8 cellular contexts compared by ENCODE assay signal in the genomic region with DNA sequence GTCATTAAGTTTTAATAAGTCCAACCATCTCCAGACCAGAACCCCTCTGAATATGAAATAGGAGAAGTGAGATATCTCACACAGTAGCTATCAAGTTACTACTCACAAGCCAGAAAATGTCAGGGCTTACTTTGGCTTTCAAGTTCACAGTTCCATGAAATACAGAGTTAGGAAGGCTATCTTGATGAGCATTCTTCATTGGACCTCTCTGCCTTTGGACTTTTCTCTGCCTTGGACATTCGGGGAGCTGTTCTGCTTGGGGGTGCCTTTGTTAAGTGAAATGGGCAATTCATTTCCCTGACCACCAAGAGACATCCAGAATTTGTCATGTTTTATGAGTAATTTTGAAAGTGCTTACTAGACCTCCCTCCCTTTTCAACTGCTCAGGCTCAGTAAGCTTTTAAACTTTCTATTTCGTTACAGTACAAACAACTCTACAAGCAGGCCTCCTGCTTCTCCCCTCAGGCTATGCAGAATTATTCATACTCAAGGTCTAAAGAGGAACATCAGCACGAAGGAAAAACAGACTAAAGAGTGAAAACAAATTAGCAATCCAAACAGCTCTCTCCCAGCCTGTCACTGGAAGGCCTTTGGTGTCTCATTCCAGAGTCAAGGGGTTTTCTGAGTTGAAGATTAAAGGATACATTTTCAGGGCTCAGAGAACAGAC.
DNase-seq lines count a peak whose midpoint lies in the region; ATAC-seq and TF ChIP-seq lines count a peak whose summit lies in the region.

No MANE protein-coding gene starts in this region.

- DNase-seq in GM10266 (ENCODE audit: extremely low spot score) (peak; percentile 36), epithelial cell of prostate (ENCODE audit: low read depth, low spot score) (peak; percentile 39), upper lobe of left lung (no peak), SIG-M5 (lab: John Stamatoyannopoulos, UW) (no peak), NCI-H2227 treated with DMSO at 0.1 percent for 48 hours (lab: John Stamatoyannopoulos, UW) (no peak)
- DNase-seq in activated CD4-positive, alpha-beta T cell treated with anti-CD3 and anti-CD28 coated beads, Interleukin-2, amount 10 ng/mL, durations not matched to agents 24 days and 14 days: no peak

- ATAC-seq in GM21526 (IDR thresholded peaks at IDR 0.05; ENCODE audit: low FRiP score, unreplicated experiment) (peak; percentile 82), HG03571 (IDR thresholded peaks at IDR 0.05; ENCODE audit: unreplicated experiment) (peak; percentile 77), upper lobe of left lung (ENCODE audit: low FRiP score in 2 of 2) (no peak)

- intact Hi-C loops in activated CD4-positive, alpha-beta T cell treated with anti-CD3 and anti-CD28 coated beads, Interleukin-2, amount 10 ng/mL, durations not matched to agents 24 days and 14 days (cut with micrococcal nuclease): no loop called here

- 45 to 52% methylated on average over 3 of the region's 3 CpGs for WGBS in upper lobe of left lung, 2 donors

- H3K9me3 ChIP-seq in upper lobe of left lung: no peaks in the 10 kb centered on the region

- H3K27ac Mint-ChIP-seq in activated CD4-positive, alpha-beta T cell treated with anti-CD3 and anti-CD28 coated beads, Interleukin-2, amount 10 ng/mL, durations not matched to agents 24 days and 14 days: no peak overlapping the region

- H3K9me3 Mint-ChIP-seq in activated CD4-positive, alpha-beta T cell treated with anti-CD3 and anti-CD28 coated beads, Interleukin-2, amount 10 ng/mL, durations not matched to agents 24 days and 14 days: no peaks in the 10 kb centered on the region

- H3K4me3 Mint-ChIP-seq in activated CD4-positive, alpha-beta T cell treated with anti-CD3 and anti-CD28 coated beads, Interleukin-2, amount 10 ng/mL, durations not matched to agents 24 days and 14 days: no peak overlapping the region

- TF ChIP-seq EP300 in upper lobe of left lung (IDR thresholded peaks at IDR 0.05): no peak

- TF ChIP-seq CTCF in GM10266 (IDR thresholded peaks at IDR 0.05; ENCODE audit: control insufficient read depth, insufficient read depth, low read depth, missing control alignments) (no peak), upper lobe of left lung (IDR thresholded peaks at IDR 0.05) (no peak)

- H3K36me3 Mint-ChIP-seq in activated CD4-positive, alpha-beta T cell treated with anti-CD3 and anti-CD28 coated beads, Interleukin-2, amount 10 ng/mL, durations not matched to agents 24 days and 14 days (ENCODE audit: low read depth): no peaks in the 10 kb centered on the region

- peaks cover 10% of the 10 kb centered on the region for H3K27me3 Mint-ChIP-seq in activated CD4-positive, alpha-beta T cell treated with anti-CD3 and anti-CD28 coated beads, Interleukin-2, amount 10 ng/mL, durations not matched to agents 24 days and 14 days

- H3K4me3 ChIP-seq in upper lobe of left lung: no peak overlapping the region

- TF ChIP-seq POLR2A in upper lobe of left lung (IDR thresholded peaks at IDR 0.05): no peak

- peaks cover 7% of the 10 kb centered on the region for H3K4me1 Mint-ChIP-seq in activated CD4-positive, alpha-beta T cell treated with anti-CD3 and anti-CD28 coated beads, Interleukin-2, amount 10 ng/mL, durations not matched to agents 24 days and 14 days

- H3K4me1 ChIP-seq in upper lobe of left lung: peaks cover 0 to 7% (median 3%) of the 10 kb centered on the region in 4 donors

- H3K27ac ChIP-seq in epithelial cell of prostate: no peak overlapping the region
- peak overlapping the region; percentile 4 to 44 (median 24) for H3K27ac ChIP-seq in upper lobe of left lung

- H3K36me3 ChIP-seq in upper lobe of left lung: no peaks in the 10 kb centered on the region

- no peaks in the 10 kb centered on the region for H3K27me3 ChIP-seq in upper lobe of left lung

Comparison
In these comparisons a context has a peak if more than half of its experiments do, and no peak if none do; other contexts are left out.
1. DNase-seq: peak in GM10266 (single experiment) and epithelial cell of prostate (single experiment); none in upper lobe of left lung (0 of 2), activated CD4-positive, alpha-beta T cell treated with anti-CD3 and anti-CD28 coated beads, Interleukin-2, amount 10 ng/mL, durations not matched to agents 24 days and 14 days (single experiment), SIG-M5 (single experiment) and NCI-H2227 treated with DMSO at 0.1 percent for 48 hours (single experiment).
2. ATAC-seq: peak in GM21526 (single experiment) and HG03571 (single experiment); none in upper lobe of left lung (0 of 2).